Comparison of ENCODE assay signal across 2 cellular contexts in genomic region chr17:4699401-4700056, GRCh38. TPM values are rescaled to one million over a fixed set of nuclear protein-coding genes. Genes with fewer than 3 reads are reported as not detected.
"Had no signal": no experiment of that assay in that cellular context is flagged by ENCODE, and none has a peak within 500 bp of the region (broad histone marks: within the 10 kb centered on the region; RNA-seq: fewer than 3 reads in every experiment).

No MANE protein-coding gene starts in this region.

RNA-seq across cellular contexts. Expression of gene ZMYND15, which starts 40.1 kb away (rescaled TPM):
- total RNA-seq: activated CD8-positive, alpha-beta memory T cell treated with anti-CD3 and anti-CD28 coated beads for 36 hours; SJSA1 had no signal

RNA-seq across cellular contexts. Expression of gene CXCL16, which starts 40.2 kb away (rescaled TPM):
- total RNA-seq: SJSA1 had no signal
